ENCODE assay signal across 8 cellular contexts in the genomic region with DNA sequence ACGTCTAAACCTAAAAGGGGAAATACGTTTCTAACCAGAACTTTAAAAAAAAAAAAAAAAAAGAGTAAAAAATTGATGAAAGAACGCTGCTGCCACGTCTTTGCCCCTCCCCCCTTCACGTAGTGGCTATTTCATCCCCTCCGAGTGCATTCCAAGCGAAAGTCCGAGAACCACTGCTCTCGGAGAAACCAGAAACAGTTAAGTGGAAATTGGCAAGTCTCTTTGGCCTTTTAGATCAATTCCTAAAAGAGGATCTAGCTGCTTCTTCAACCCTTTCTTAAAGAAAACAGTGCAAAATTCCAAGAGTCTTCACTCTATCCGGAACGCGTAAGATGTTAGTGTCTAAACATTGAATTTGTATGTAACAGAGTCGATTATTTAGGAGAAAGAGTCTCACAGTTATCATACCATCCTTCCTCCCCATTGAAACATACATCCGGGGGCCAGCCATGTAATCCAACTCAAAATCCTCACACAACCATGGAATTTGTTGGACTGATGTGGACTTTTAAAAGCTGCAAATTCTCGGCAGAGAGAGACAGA. TPM values are rescaled to one million over a fixed set of nuclear protein-coding genes. Genes with fewer than 3 reads are reported as not detected.
DNase-seq lines count a peak whose midpoint lies in the region; ATAC-seq and TF ChIP-seq lines count a peak whose summit lies in the region.

No MANE protein-coding gene starts in this region.

- intact Hi-C loops in activated CD4-positive, alpha-beta memory T cell treated with anti-CD3 and anti-CD28 coated beads for 36 hours (cut with micrococcal nuclease) = loop anchor here (1.0 to 5.0 kb wide), 5 partner anchors 15 to 403 kb away; a partner anchor contains a TSS

- DNase-seq in NCI-H1105 treated with DMSO at 0.1 percent for 48 hours (lab: John Stamatoyannopoulos, UW) = peak; percentile 29
- DNase-seq in NCI-H1105 (lab: John Stamatoyannopoulos, UW) = no peak
- peak; percentile 58 for DNase-seq in NCI-H146 (lab: John Stamatoyannopoulos, UW)
- DNase-seq in activated CD4-positive, alpha-beta memory T cell treated with anti-CD3 and anti-CD28 coated beads for 36 hours = peak; percentile 51
- DNase-seq in endodermal cell = peak; percentile 66
- peak in 1 of 2 experiments; percentile 58 for DNase-seq in mesothelial cell of epicardium (ENCODE audit: low spot score in 2 of 2, unreplicated experiment in 2 of 2)

- H3K27me3 ChIP-seq in endodermal cell (ENCODE audit: control insufficient read depth, insufficient read depth, low read length, poor library complexity, severe bottlenecking) = no peaks in the 10 kb centered on the region
- no peaks in the 10 kb centered on the region for H3K27me3 ChIP-seq in subcutaneous abdominal adipose tissue (ENCODE audit: control insufficient read depth in 5 of 5, insufficient read depth in 4 of 5, low read length in 5 of 5)

- H3K27me3 Mint-ChIP-seq in activated CD4-positive, alpha-beta memory T cell treated with anti-CD3 and anti-CD28 coated beads for 36 hours = no peaks in the 10 kb centered on the region
- H3K27me3 Mint-ChIP-seq in endodermal cell (ENCODE audit: insufficient read depth) (no peaks in the 10 kb centered on the region), mesothelial cell of epicardium (ENCODE audit: low read depth) (no peaks in the 10 kb centered on the region)

- ATAC-seq in HG03280 (IDR thresholded peaks at IDR 0.05; ENCODE audit: unreplicated experiment) = no peak

- no peaks in the 10 kb centered on the region for H3K9me3 Mint-ChIP-seq in activated CD4-positive, alpha-beta memory T cell treated with anti-CD3 and anti-CD28 coated beads for 36 hours
- no peaks in the 10 kb centered on the region for H3K9me3 Mint-ChIP-seq in endodermal cell
- H3K9me3 Mint-ChIP-seq in mesothelial cell of epicardium = no peaks in the 10 kb centered on the region

- POLR2A ChIA-PET in activated CD4-positive, alpha-beta memory T cell treated with anti-CD3 and anti-CD28 coated beads for 36 hours (lab: Charles Lee) = interaction anchor here (0.7 to 3.3 kb wide), 15 partner anchors 12 to 880 kb away, joined by 3 to 12 read pairs (median 4); a partner anchor contains a TSS

- peak overlapping the region; percentile 98 for H3K4me3 ChIP-seq in endodermal cell (ENCODE audit: low read length)
- peak overlapping the region; percentile 76 to 91 (median 87) for H3K4me3 ChIP-seq in subcutaneous abdominal adipose tissue (ENCODE audit: low read depth in 1 of 5, low read length in 5 of 5)

- CTCF ChIA-PET in activated CD4-positive, alpha-beta memory T cell treated with anti-CD3 and anti-CD28 coated beads for 36 hours (lab: Charles Lee) = interaction anchor here (0.6 to 3.1 kb wide), 13 partner anchors 13 to 731 kb away, joined by 3 to 62 read pairs (median 6); a partner anchor contains a TSS

- TF ChIP-seq CTCF in endodermal cell (conservative IDR thresholded peaks at IDR 0.05) = no peak
- TF ChIP-seq CTCF in mesothelial cell of epicardium (IDR thresholded peaks at IDR 0.05; ENCODE audit: unreplicated experiment) = no peak

- H3K27ac ChIP-seq in endodermal cell (ENCODE audit: low read depth, low read length) = peak overlapping the region; percentile 63
- peak overlapping the region; percentile 99 for H3K27ac ChIP-seq in subcutaneous abdominal adipose tissue (ENCODE audit: low read depth, low read length)

- H3K36me3 Mint-ChIP-seq in activated CD4-positive, alpha-beta memory T cell treated with anti-CD3 and anti-CD28 coated beads for 36 hours = peaks cover 8% of the 10 kb centered on the region
- H3K36me3 Mint-ChIP-seq in endodermal cell (ENCODE audit: low read depth) = no peaks in the 10 kb centered on the region
- H3K36me3 Mint-ChIP-seq in mesothelial cell of epicardium = peaks cover 5% of the 10 kb centered on the region

- H3K4me1 Mint-ChIP-seq in activated CD4-positive, alpha-beta memory T cell treated with anti-CD3 and anti-CD28 coated beads for 36 hours (ENCODE audit: low read depth) = peaks cover 29% of the 10 kb centered on the region
- H3K4me1 Mint-ChIP-seq in endodermal cell = peaks cover 15% of the 10 kb centered on the region
- peaks cover 35% of the 10 kb centered on the region for H3K4me1 Mint-ChIP-seq in mesothelial cell of epicardium

- H3K4me3 Mint-ChIP-seq in activated CD4-positive, alpha-beta memory T cell treated with anti-CD3 and anti-CD28 coated beads for 36 hours = peak overlapping the region; percentile 92
- H3K4me3 Mint-ChIP-seq in endodermal cell = peak overlapping the region; percentile 95
- H3K4me3 Mint-ChIP-seq in mesothelial cell of epicardium = peak overlapping the region; percentile 98

- H3K27ac Mint-ChIP-seq in activated CD4-positive, alpha-beta memory T cell treated with anti-CD3 and anti-CD28 coated beads for 36 hours = peak overlapping the region; percentile 92
- H3K27ac Mint-ChIP-seq in endodermal cell = peak overlapping the region; percentile 87
- H3K27ac Mint-ChIP-seq in mesothelial cell of epicardium = peak overlapping the region; percentile 99

- no peaks in the 10 kb centered on the region for H3K4me1 ChIP-seq in endodermal cell (ENCODE audit: control insufficient read depth, insufficient read depth, low read length)
- H3K4me1 ChIP-seq in subcutaneous abdominal adipose tissue (ENCODE audit: control insufficient read depth in 5 of 5, insufficient read depth in 5 of 5, low read length in 5 of 5) = peaks cover 2 to 29% (median 15%) of the 10 kb centered on the region in 5 donors

- H3K9ac ChIP-seq in endodermal cell (ENCODE audit: extremely low read depth, low read length, poor library complexity, severe bottlenecking) (peak overlapping the region; percentile 92), subcutaneous abdominal adipose tissue (ENCODE audit: low read length in 5 of 5) (peak overlapping the region; percentile 63 to 97 (median 91))

- H3K9me3 ChIP-seq in endodermal cell (ENCODE audit: control insufficient read depth, low read length) = no peaks in the 10 kb centered on the region
- no peaks in the 10 kb centered on the region for H3K9me3 ChIP-seq in subcutaneous abdominal adipose tissue (ENCODE audit: control insufficient read depth in 5 of 5, low read length in 5 of 5)

- whole genome bisulfite sequencing in endodermal cell (ENCODE audit: insufficient coverage in 1 of 2, insufficient read length in 1 of 2), 2 experiments = 0% methylated on average over 8 to 13 of the region's 15 CpGs

- no peaks in the 10 kb centered on the region for H3K36me3 ChIP-seq in endodermal cell (ENCODE audit: control insufficient read depth, insufficient read depth, low read length)
- H3K36me3 ChIP-seq in subcutaneous abdominal adipose tissue (ENCODE audit: control insufficient read depth in 5 of 5, insufficient read depth in 5 of 5, low read length in 5 of 5) = no peaks in the 10 kb centered on the region

RNA-seq across cellular contexts. Expression of a gene that starts 1.1 kb away (rescaled TPM):
- 10 to 100 TPM; 30.9 to 31.2 TPM for total RNA-seq in activated CD4-positive, alpha-beta memory T cell treated with anti-CD3 and anti-CD28 coated beads for 36 hours
- total RNA-seq in endodermal cell = 10 to 100 TPM; 45.1 to 46.9 TPM
- 74.3 TPM for polyA plus RNA-seq in endodermal cell (2013, experiment 1 of 2)
- polyA plus RNA-seq in endodermal cell (2013, experiment 2 of 2) = 67.3 TPM
- 103 to 111 TPM (median 105 TPM) in 3 replicates for total RNA-seq in mesothelial cell of epicardium

RNA-seq across cellular contexts. Expression of a gene that starts 14.7 kb away (rescaled TPM):
- total RNA-seq in activated CD4-positive, alpha-beta memory T cell treated with anti-CD3 and anti-CD28 coated beads for 36 hours = 1 to 10 TPM; 1.0 to 1.4 TPM
- total RNA-seq in endodermal cell (1 to 10 TPM; 3.3 to 3.9 TPM), mesothelial cell of epicardium (3.5 to 4.4 TPM (median 3.7 TPM) in 3 replicates)
- polyA plus RNA-seq in endodermal cell (2013, experiment 1 of 2) = 1.3 TPM
- polyA plus RNA-seq in endodermal cell (2013, experiment 2 of 2) = 1.4 TPM
